Comparison of ENCODE assay signal across 19 cellular contexts in the genomic region with DNA sequence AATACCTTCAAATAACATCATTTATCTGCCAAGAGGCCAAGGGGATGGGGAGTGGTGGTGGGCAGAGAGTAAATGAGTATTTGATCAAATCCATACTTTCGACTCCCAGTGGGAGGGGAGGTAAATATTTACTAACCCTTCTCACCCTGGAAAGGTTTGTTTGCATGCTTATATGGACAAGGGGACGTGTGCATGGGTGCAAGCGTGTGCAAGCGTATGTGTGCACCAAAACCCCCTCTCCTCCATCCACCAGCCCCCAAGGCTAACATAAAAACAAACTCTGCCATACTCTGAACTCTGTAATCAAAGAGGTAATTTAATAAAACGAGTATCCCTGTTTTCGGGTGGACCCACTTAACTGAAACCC. TPM values are rescaled to one million over a fixed set of nuclear protein-coding genes. Genes with fewer than 3 reads are reported as not detected.
DNase-seq lines count a peak whose midpoint lies in the region; FAIRE-seq and TF ChIP-seq lines count a peak whose summit lies in the region.
"Had no signal": no experiment of that assay in that cellular context is flagged by ENCODE, and none has a peak within 500 bp of the region (broad histone marks: within the 10 kb centered on the region; RNA-seq: fewer than 3 reads in every experiment).

No MANE protein-coding gene starts in this region.

- peaks cover 2% of the 10 kb centered on the region; the same call in 1 of the 2 replicates for H3K9me3 ChIP-seq in SK-N-MC (ENCODE audit: low read depth, low read length)
- H3K9me3 ChIP-seq in mesenchymal stem cell (ENCODE audit: control insufficient read depth, low read length): no peaks in the 10 kb centered on the region
- H3K9me3 ChIP-seq: BE2C, Caco-2 had no signal

- FAIRE-seq in GM12892 (lab: Jason Lieb, UNC): no peak
- FAIRE-seq: A204.1, D721Med, GM12878, GM19239, H1 had no signal

- H3K4me1 Mint-ChIP-seq in progenitor cell of endocrine pancreas (ENCODE audit: low read depth) (peaks cover 41% of the 10 kb centered on the region), nephron progenitor cell (peaks cover 14% of the 10 kb centered on the region)
- H3K4me1 Mint-ChIP-seq: CD4-positive, CD25-positive, alpha-beta regulatory T cell had no signal

- H3K27me3 Mint-ChIP-seq in progenitor cell of endocrine pancreas (no peaks in the 10 kb centered on the region), nephron progenitor cell (ENCODE audit: low read depth, poor library complexity) (peaks cover 75% of the 10 kb centered on the region)
- H3K27me3 Mint-ChIP-seq: CD4-positive, CD25-positive, alpha-beta regulatory T cell had no signal

- H3K9me3 Mint-ChIP-seq in progenitor cell of endocrine pancreas (ENCODE audit: low read depth) (peaks cover 17% of the 10 kb centered on the region), nephron progenitor cell (peaks cover 34% of the 10 kb centered on the region)

- H3K27ac ChIP-seq in SK-N-MC: peak overlapping the region; percentile 91
- peak overlapping the region; percentile 86 for H3K27ac ChIP-seq in mesenchymal stem cell (ENCODE audit: low read length, poor library complexity, severe bottlenecking)

- no peak overlapping the region for H4K8ac ChIP-seq in mesenchymal stem cell (ENCODE audit: low read length)

- H2AK5ac ChIP-seq in mesenchymal stem cell (ENCODE audit: low read length, severe bottlenecking): peak overlapping the region; percentile 21

- peak overlapping the region; percentile 19 for H3K4me3 Mint-ChIP-seq in progenitor cell of endocrine pancreas (ENCODE audit: low read depth)
- H3K4me3 Mint-ChIP-seq in nephron progenitor cell: no peak overlapping the region
- H3K4me3 Mint-ChIP-seq: CD4-positive, CD25-positive, alpha-beta regulatory T cell; H9 had no signal

- no peak overlapping the region for H3K4ac ChIP-seq in mesenchymal stem cell (ENCODE audit: low read depth in 1 of 2, low read length in 2 of 2)

- peaks cover 2% of the 10 kb centered on the region for H3K36me3 Mint-ChIP-seq in progenitor cell of endocrine pancreas (ENCODE audit: insufficient read depth)
- peaks cover 7% of the 10 kb centered on the region for H3K36me3 Mint-ChIP-seq in nephron progenitor cell (ENCODE audit: low read depth)
- H3K36me3 Mint-ChIP-seq: CD4-positive, CD25-positive, alpha-beta regulatory T cell had no signal

- H2BK120ac ChIP-seq in mesenchymal stem cell (ENCODE audit: low read depth, low read length): no peak overlapping the region

- TF ChIP-seq CTCF in progenitor cell of endocrine pancreas (IDR thresholded peaks at IDR 0.05; ENCODE audit: unreplicated experiment): no peak
- no peak for TF ChIP-seq CTCF in nephron progenitor cell (IDR thresholded peaks at IDR 0.05)

- DNase-seq in SK-N-MC (ENCODE audit: low read depth, low spot score): no peak
- peak; percentile 29 for DNase-seq in SW480 (ENCODE audit: low spot score)
- no peak for DNase-seq in mesenchymal stem cell
- DNase-seq in progenitor cell of endocrine pancreas (ENCODE audit: low spot score, unreplicated experiment): no peak
- no peak for DNase-seq in nephron progenitor cell
- no peak for DNase-seq in activated gamma-delta T cell treated with Interleukin-2 at 50 U/mL for 16 hours
- DNase-seq in GM12892 (ENCODE audit: insufficient read length): no peak
- DNase-seq: ACHN; BE2C; Caco-2; CD4-positive, CD25-positive, alpha-beta regulatory T cell; DMS79 treated with DMSO at 0.1 percent for 48 hours; GF-D8; H9 had no signal

- H3K9ac ChIP-seq in SK-N-MC (ENCODE audit: insufficient read length) (no peak overlapping the region), mesenchymal stem cell (ENCODE audit: low read length) (no peak overlapping the region)

- H2BK5ac ChIP-seq in mesenchymal stem cell (ENCODE audit: low read depth, low read length, poor library complexity, severe bottlenecking): peak overlapping the region; percentile 20

- peaks cover 0 to 15% of the 10 kb centered on the region in 2 experiments for H3K27me3 ChIP-seq in mesenchymal stem cell (ENCODE audit: control insufficient read depth in 1 of 2, insufficient read depth in 1 of 2, low read length in 2 of 2)
- H3K27me3 ChIP-seq: BE2C had no signal

- peaks cover 12% of the 10 kb centered on the region for H3K4me1 ChIP-seq in mesenchymal stem cell (ENCODE audit: control insufficient read depth, insufficient read depth, low read depth, low read length)
- H3K4me1 ChIP-seq: BE2C had no signal

- TF ChIP-seq POLR2A in GM12892 (IDR thresholded peaks at IDR 0.05; ENCODE audit: low read depth, low read length): no peak

- H3K18ac ChIP-seq in mesenchymal stem cell (ENCODE audit: low read depth in 1 of 2, low read length in 2 of 2): no peak overlapping the region

- no peak overlapping the region for H2AFZ ChIP-seq in mesenchymal stem cell (ENCODE audit: low read depth, low read length)

- 84% methylated on average over 5 of the region's 6 CpGs for WGBS in mesenchymal stem cell

- no peaks in the 10 kb centered on the region for H3K79me1 ChIP-seq in mesenchymal stem cell (replicated peaks; ENCODE audit: low read length, poor library complexity, severe bottlenecking)

- H3K4me3 ChIP-seq in SK-N-MC (no peak overlapping the region), mesenchymal stem cell (ENCODE audit: insufficient read depth in 1 of 2, low read depth in 1 of 2, low read length in 2 of 2) (no peak overlapping the region)
- H3K4me3 ChIP-seq: GM12878 had no signal

- H3K23ac ChIP-seq in mesenchymal stem cell (ENCODE audit: low read length in 2 of 2): no peak overlapping the region

- H3K14ac ChIP-seq in mesenchymal stem cell (ENCODE audit: low read length in 2 of 2): no peak overlapping the region

- no peak overlapping the region for H2BK12ac ChIP-seq in mesenchymal stem cell (ENCODE audit: low read length in 2 of 2)

- H3K4me2 ChIP-seq in mesenchymal stem cell (ENCODE audit: low read length, poor library complexity, severe bottlenecking): no peak overlapping the region

- H3K27ac Mint-ChIP-seq in progenitor cell of endocrine pancreas: peak overlapping the region; percentile 98
- H3K27ac Mint-ChIP-seq in nephron progenitor cell: no peak overlapping the region
- H3K27ac Mint-ChIP-seq: CD4-positive, CD25-positive, alpha-beta regulatory T cell had no signal

- H4K91ac ChIP-seq in mesenchymal stem cell (ENCODE audit: low read length): no peak overlapping the region

- no peaks in the 10 kb centered on the region for H3K36me3 ChIP-seq in SK-N-MC (ENCODE audit: insufficient read depth, low read length)
- no peaks in the 10 kb centered on the region for H3K36me3 ChIP-seq in mesenchymal stem cell (ENCODE audit: control insufficient read depth in 1 of 2, insufficient read depth in 2 of 2, low read depth in 1 of 2, low read length in 2 of 2)
- H3K36me3 ChIP-seq: BE2C had no signal

- H2BK15ac ChIP-seq in mesenchymal stem cell (ENCODE audit: low read depth, poor library complexity, severe bottlenecking): no peak overlapping the region

RNA-seq across cellular contexts. Expression of a gene that starts 58.0 kb away (rescaled TPM):
- polyA plus RNA-seq in mesenchymal stem cell (2013, experiment 1 of 2): 74.2 TPM
- 74.8 TPM for polyA plus RNA-seq in mesenchymal stem cell (2013, experiment 2 of 2)
- total RNA-seq in progenitor cell of endocrine pancreas: 40.3 and 43.5 TPM in 2 replicates
- 46.1 TPM for polyA plus RNA-seq in GM12892 (2012; ENCODE audit: missing spikeins)
